Comparison of ENCODE assay signal across 17 cellular contexts in the genomic region with DNA sequence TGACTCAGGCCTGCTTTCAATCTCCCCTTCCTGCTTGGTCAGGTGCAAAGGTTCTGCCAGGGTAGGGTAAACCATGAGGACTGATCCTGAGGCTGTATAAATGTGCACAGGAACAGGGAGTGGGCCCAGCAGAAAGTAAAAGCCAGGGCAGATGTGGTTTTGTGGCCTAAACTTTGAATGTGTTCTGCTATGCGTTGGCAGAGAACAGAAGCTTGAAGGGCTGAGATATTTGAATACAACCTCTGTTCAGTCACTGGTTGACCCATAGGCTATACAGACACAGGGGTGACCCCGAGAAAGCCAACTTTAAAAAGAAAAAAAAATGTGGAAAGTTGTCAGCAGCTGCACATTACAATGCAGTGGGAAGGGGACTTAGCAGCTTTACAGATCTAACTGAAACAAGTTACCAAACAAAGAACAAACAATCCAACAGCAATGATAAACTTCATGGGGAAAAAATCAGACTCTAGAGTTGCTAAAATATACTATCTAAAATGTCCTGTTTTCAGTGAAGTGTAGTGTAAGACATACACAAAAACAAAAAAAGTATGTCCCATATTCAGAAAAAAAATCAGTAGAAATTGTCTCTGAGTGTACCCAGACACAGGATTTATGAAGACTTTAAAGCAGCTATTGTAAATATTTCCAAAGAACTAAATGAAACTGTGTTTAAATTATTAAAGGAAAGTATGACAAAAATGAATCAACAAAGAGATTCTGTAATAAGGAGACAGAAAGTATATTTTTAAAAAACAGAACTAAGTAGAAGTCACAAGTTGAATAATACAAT.
"Had no signal": no experiment of that assay in that cellular context is flagged by ENCODE, and none has a peak within 500 bp of the region (broad histone marks: within the 10 kb centered on the region; RNA-seq: fewer than 3 reads in every experiment).

No MANE protein-coding gene starts in this region.

- H3K27ac ChIP-seq: breast epithelium, gastroesophageal sphincter, heart right ventricle, ovary, sigmoid colon had no signal

- H3K4me1 ChIP-seq: breast epithelium, gastroesophageal sphincter, heart right ventricle, sigmoid colon had no signal

- H3K27me3 Mint-ChIP-seq: activated CD4-positive, alpha-beta T cell treated with anti-CD3 and anti-CD28 coated beads, Interleukin-2, amount 10 ng/mL, durations not matched to agents 7 days and 5 days; activated naive CD8-positive, alpha-beta T cell treated with anti-CD3 and anti-CD28 coated beads, Interleukin-2, amount 10 ng/mL, durations not matched to agents 7 days and 5 days; dendritic cell treated with granulocyte-macrophage colony-stimulating factor and Interleukin-4, amounts not matched to agents 40 ng/mL and 50 ng/mL, for 4 days; naive B cell had no signal

- H3K9me3 Mint-ChIP-seq: activated CD4-positive, alpha-beta T cell treated with anti-CD3 and anti-CD28 coated beads, Interleukin-2, amount 10 ng/mL, durations not matched to agents 7 days and 5 days; activated naive CD8-positive, alpha-beta T cell treated with anti-CD3 and anti-CD28 coated beads, Interleukin-2, amount 10 ng/mL, durations not matched to agents 7 days and 5 days; activated T-helper 1 cell treated with anti-CD3 and anti-CD28 coated beads, Interleukin-12 subunit alpha, Interleukin-12 subunit beta, Interleukin-2, Interleukin-4 antibody, amounts not matched to agents 30 ng/mL and 10 ng/mL and 1 ng/mL, durations not matched to agents 14 hours and 24 hours and 36 hours; dendritic cell treated with granulocyte-macrophage colony-stimulating factor and Interleukin-4, amounts not matched to agents 40 ng/mL and 50 ng/mL, for 4 days had no signal

- H3K4me3 ChIP-seq: breast epithelium, gastroesophageal sphincter, heart right ventricle, lung, ovary, sigmoid colon had no signal

- H3K4me1 Mint-ChIP-seq: activated naive CD8-positive, alpha-beta T cell treated with anti-CD3 and anti-CD28 coated beads, Interleukin-2, amount 10 ng/mL, durations not matched to agents 7 days and 5 days; naive B cell had no signal

- H3K4me3 Mint-ChIP-seq: activated CD4-positive, alpha-beta T cell treated with anti-CD3 and anti-CD28 coated beads, Interleukin-2, amount 10 ng/mL, durations not matched to agents 7 days and 5 days; activated naive CD8-positive, alpha-beta T cell treated with anti-CD3 and anti-CD28 coated beads, Interleukin-2, amount 10 ng/mL, durations not matched to agents 7 days and 5 days; activated T-helper 1 cell treated with anti-CD3 and anti-CD28 coated beads, Interleukin-12 subunit alpha, Interleukin-12 subunit beta, Interleukin-2, Interleukin-4 antibody, amounts not matched to agents 30 ng/mL and 10 ng/mL and 1 ng/mL, durations not matched to agents 14 hours and 24 hours and 36 hours; dendritic cell treated with granulocyte-macrophage colony-stimulating factor and Interleukin-4, amounts not matched to agents 40 ng/mL and 50 ng/mL, for 4 days; naive B cell had no signal

- H3K9me3 ChIP-seq: ovary, sigmoid colon had no signal

- DNase-seq: activated CD4-positive, alpha-beta T cell treated with anti-CD3 and anti-CD28 coated beads, Interleukin-2, amount 10 ng/mL, durations not matched to agents 7 days and 5 days; activated CD4-positive, CD25-positive, alpha-beta regulatory T cell; activated CD8-positive, alpha-beta memory T cell treated with anti-CD3 and anti-CD28 coated beads, Interleukin-2, amount 50 U/mL, for 48 hours; activated naive CD4-positive, alpha-beta T cell; activated naive CD8-positive, alpha-beta T cell treated with anti-CD3 and anti-CD28 coated beads, Interleukin-2, amount 10 ng/mL, durations not matched to agents 7 days and 5 days; effector memory CD4-positive, alpha-beta T cell; heart right ventricle; naive B cell; ovary; sigmoid colon; stimulated activated CD4-positive, alpha-beta T cell treated with anti-CD3 and anti-CD28 coated beads, Interleukin-1b, Interleukin-23, amount 100 ng/mL, for 48 hours had no signal

- H3K36me3 ChIP-seq: breast epithelium, ovary had no signal

- H3K27ac Mint-ChIP-seq: activated CD4-positive, alpha-beta T cell treated with anti-CD3 and anti-CD28 coated beads, Interleukin-2, amount 10 ng/mL, durations not matched to agents 7 days and 5 days; activated naive CD8-positive, alpha-beta T cell treated with anti-CD3 and anti-CD28 coated beads, Interleukin-2, amount 10 ng/mL, durations not matched to agents 7 days and 5 days; activated T-helper 1 cell treated with anti-CD3 and anti-CD28 coated beads, Interleukin-12 subunit alpha, Interleukin-12 subunit beta, Interleukin-2, Interleukin-4 antibody, amounts not matched to agents 30 ng/mL and 10 ng/mL and 1 ng/mL, durations not matched to agents 14 hours and 24 hours and 36 hours; dendritic cell treated with granulocyte-macrophage colony-stimulating factor and Interleukin-4, amounts not matched to agents 40 ng/mL and 50 ng/mL, for 4 days had no signal

- FAIRE-seq: islet of Langerhans had no signal

- ATAC-seq: gastroesophageal sphincter, heart right ventricle had no signal

- H3K27me3 ChIP-seq: breast epithelium, gastroesophageal sphincter, heart right ventricle, ovary, sigmoid colon had no signal
